In the genomic region with DNA sequence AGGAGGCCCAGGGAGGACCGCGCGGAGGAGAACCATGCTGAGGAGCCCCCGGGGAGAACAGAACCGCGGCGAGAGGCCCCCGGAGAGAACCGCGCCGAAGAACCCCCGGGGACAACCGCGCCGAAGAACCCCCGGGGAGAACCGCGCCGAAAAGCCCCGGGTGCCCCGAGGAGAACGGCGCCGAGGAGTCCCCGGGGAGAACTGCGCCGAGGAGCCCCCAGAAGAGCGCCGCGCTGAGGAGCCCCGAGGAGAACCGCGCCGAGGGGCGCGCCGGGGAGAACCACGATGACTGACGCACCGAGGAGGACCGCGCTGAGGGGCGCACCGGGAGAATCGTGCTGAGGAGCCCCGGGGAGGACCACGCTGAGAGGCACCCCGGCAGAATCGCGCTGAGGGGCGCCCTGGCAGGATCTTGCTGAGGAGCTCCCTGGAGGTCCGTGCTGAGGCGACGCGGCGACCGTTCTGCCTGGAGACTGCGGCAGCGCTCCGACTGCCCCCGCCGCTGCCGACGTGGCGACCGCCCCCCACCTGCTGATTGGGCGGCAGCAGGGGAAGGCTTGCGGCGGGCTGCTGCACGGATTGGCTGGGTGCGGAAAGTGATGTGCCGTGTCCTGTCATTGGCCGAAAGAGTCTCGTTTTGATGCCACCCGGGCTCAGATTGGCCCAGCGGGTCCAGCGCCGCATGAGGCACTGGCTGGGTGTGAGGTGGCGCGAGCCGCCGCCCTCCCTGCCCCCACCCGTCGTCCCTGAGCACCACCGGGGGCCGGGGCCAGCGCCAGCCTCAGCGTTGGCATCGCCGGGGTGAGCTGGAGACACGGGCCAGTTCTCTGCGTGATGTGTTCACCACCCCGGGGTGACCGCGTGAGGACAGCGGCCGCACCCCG, we compare ENCODE assay signal across 8 cellular contexts. TPM values are rescaled to one million over a fixed set of nuclear protein-coding genes. Genes with fewer than 3 reads are reported as not detected.
DNase-seq lines count a peak whose midpoint lies in the region; ATAC-seq and TF ChIP-seq lines count a peak whose summit lies in the region.

Gene KCNQ1OT1, minus strand, starts transcription at position 464 of the 884 bp plus-strand sequence.

- peak within 1 kb of the TSS; percentile 83 for H3K27ac ChIP-seq in angular gyrus (ENCODE audit: low read depth, low read length)
- H3K27ac ChIP-seq in right cardiac atrium (ENCODE audit: low read length): peak within 1 kb of the TSS; percentile 64
- peak within 1 kb of the TSS; percentile 93 to 95 for H3K27ac ChIP-seq in uterus

- ATAC-seq in HG02798 (IDR thresholded peaks at IDR 0.05; ENCODE audit: poor library complexity, unreplicated experiment) (peak; percentile 87), T-helper 17 cell (peak; percentile 97), right cardiac atrium (peak; percentile 96 to 97)

- no peaks in the 10 kb centered on the region for H3K36me3 ChIP-seq in uterus

- H3K27ac Mint-ChIP-seq in T-helper 17 cell: no peak within 1 kb of the TSS

- H3K4me1 ChIP-seq in right cardiac atrium (ENCODE audit: control insufficient read depth, insufficient read depth, low read length): peaks cover under 1% of the 10 kb centered on the region
- no peaks in the 10 kb centered on the region for H3K4me1 ChIP-seq in uterus

- no peak for TF ChIP-seq CTCF in GM13976 (IDR thresholded peaks at IDR 0.05; ENCODE audit: borderline replicate concordance, control extremely low read depth, extremely low read depth, insufficient read depth, missing control alignments)
- no peak for TF ChIP-seq CTCF in uterus (IDR thresholded peaks at IDR 0.05)

- intact Hi-C loops in right cardiac atrium (cut with DNase I): loop anchor here in 3 of 4 donors (10.0 kb wide), 2 partner anchors 165 to 185 kb away; partner anchors contain the start of gene CDKN1C (in 2 of the 3)
- intact Hi-C loops in uterus (cut with DNase I; ENCODE audit: low total_unique reads): loop anchor here (10.0 kb wide), 1 partner anchor 185 kb away; the partner anchor contains the start of gene CDKN1C

- H3K9me3 ChIP-seq in T-helper 17 cell (ENCODE audit: control insufficient read depth, low read length, poor library complexity, severe bottlenecking) (no peaks in the 10 kb centered on the region), right cardiac atrium (ENCODE audit: control insufficient read depth, low read length) (no peaks in the 10 kb centered on the region), uterus (no peaks in the 10 kb centered on the region)

- no peaks in the 10 kb centered on the region for H3K27me3 ChIP-seq in right cardiac atrium (ENCODE audit: control insufficient read depth, insufficient read depth)
- H3K27me3 ChIP-seq in uterus: no peaks in the 10 kb centered on the region

- peaks cover under 1% of the 10 kb centered on the region for H3K36me3 Mint-ChIP-seq in T-helper 17 cell (ENCODE audit: low read depth)

- H3K4me3 Mint-ChIP-seq in T-helper 17 cell: peak within 1 kb of the TSS; percentile 84

- H3K4me3 ChIP-seq in right cardiac atrium (ENCODE audit: low read length): peak within 1 kb of the TSS; percentile 59
- H3K4me3 ChIP-seq in uterus: peak within 1 kb of the TSS; percentile 69 to 78

- peaks cover 7% of the 10 kb centered on the region for H3K27me3 Mint-ChIP-seq in T-helper 17 cell

- peak; percentile 89 to 96 for TF ChIP-seq POLR2A in uterus (IDR thresholded peaks at IDR 0.05)

- peak; percentile 95 for DNase-seq in GM13976 (ENCODE audit: low spot score)
- peak; percentile 78 for DNase-seq in NCI-H1436 (lab: John Stamatoyannopoulos, UW)
- DNase-seq in T-helper 17 cell: peak; percentile 74 to 82 (median 75)
- peak; percentile 91 to 96 (median 96) for DNase-seq in right cardiac atrium
- DNase-seq in putamen (ENCODE audit: low spot score): peak; percentile 92
- peak; percentile 92 for DNase-seq in uterus

- in situ Hi-C loops in GM13976 (cut with MboI; ENCODE audit: low sequenced_read_pairs, unreplicated experiment): no loop called here

- 50% methylated on average over 98 of the region's 98 CpGs for WGBS in right cardiac atrium

- peaks cover 10% of the 10 kb centered on the region for H3K4me1 Mint-ChIP-seq in T-helper 17 cell

RNA-seq across cellular contexts. Expression of gene KCNQ1OT1, which starts in this region (rescaled TPM):
- total RNA-seq in T-helper 17 cell (under 1 TPM; 0.20 to 0.23 TPM), right cardiac atrium (under 1 TPM; 0.51 to 0.78 (median 0.55) TPM), uterus (10 to 100 TPM in 2 of 4 donors, 1 to 10 TPM in 2; 2.6 to 19.4 (median 10.9) TPM)
- polyA plus RNA-seq in right cardiac atrium: 0.41 TPM

Comparison
In these comparisons a context has a peak if more than half of its experiments do, and no peak if none do; other contexts are left out.
1. Peak in every context shown above with its lines: DNase-seq, ATAC-seq, H3K4me3 ChIP-seq and H3K27ac ChIP-seq.
2. Peak in DNase-seq and ATAC-seq in T-helper 17 cell; RNA of the gene not detected or under 1 TPM.
3. Peak in DNase-seq, ATAC-seq, H3K4me3 ChIP-seq and H3K27ac ChIP-seq in right cardiac atrium; RNA of the gene not detected or under 1 TPM.